ENCODE assay signal across 8 cellular contexts in the genomic region with DNA sequence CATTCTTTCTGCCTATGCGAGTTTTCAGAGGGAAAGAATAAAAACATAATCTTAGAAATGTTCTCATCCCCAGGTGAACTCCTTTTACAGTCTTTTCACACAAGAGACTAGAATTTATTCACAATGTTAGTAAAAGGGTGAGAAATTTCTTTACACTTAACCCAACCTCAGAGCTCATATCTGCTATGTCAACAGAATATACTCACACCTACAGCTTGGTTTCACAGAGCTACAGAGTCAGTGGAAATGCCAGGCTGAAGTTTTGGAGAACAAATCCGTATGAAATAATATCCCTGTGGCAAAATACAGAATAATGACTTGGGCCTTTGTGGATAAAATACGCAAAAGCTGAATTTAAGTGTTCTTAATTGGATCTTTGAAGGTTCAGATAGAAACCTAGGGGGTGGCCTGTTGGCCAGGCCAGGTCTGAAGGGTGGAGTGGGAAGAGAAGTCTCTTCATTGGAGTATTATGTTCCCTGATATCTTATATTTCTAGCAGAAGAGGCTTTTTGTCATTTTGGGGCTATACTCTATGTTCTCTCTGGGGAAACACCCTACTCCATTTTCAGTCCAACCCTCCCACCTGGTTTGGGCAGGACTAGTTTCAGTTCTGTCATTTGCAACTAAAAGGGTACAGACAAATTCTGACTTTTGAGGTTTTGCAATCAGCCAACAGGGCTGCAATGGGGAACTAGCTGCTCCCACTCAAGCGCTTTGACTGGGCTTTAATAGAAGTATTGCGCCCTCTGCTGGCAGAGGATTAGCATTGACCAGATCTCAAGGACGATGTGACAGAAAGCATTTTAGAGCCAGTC. TPM values are rescaled to one million over a fixed set of nuclear protein-coding genes. Genes with fewer than 3 reads are reported as not detected.
A peak's percentile ranks its signal among the peaks of the same experiment; 100 is the strongest.
DNase-seq lines count a peak whose midpoint lies in the region; ATAC-seq and TF ChIP-seq lines count a peak whose summit lies in the region.

No MANE protein-coding gene starts in this region.

- DNase-seq in NCI-H2029 (lab: John Stamatoyannopoulos, UW): peak; percentile 77
- DNase-seq in T-helper 2 cell: peak; percentile 42 to 92 (median 72)
- peak in 52 of 58 donors; percentile 27 to 87 (median 66) for DNase-seq in anterior cingulate cortex (lab: John Stamatoyannopoulos, UW)
- DNase-seq in hepatic stellate cell (ENCODE audit: low spot score): peak; percentile 54
- peak; percentile 10 for DNase-seq in smooth muscle cell (lab: John Stamatoyannopoulos, UW; ENCODE audit: unreplicated experiment)

- H3K4me2 ChIP-seq in smooth muscle cell: no peak overlapping the region

- no peaks in the 10 kb centered on the region for H4K20me1 ChIP-seq in smooth muscle cell (ENCODE audit: low read depth)

- 48% methylated on average over 6 of the region's 6 CpGs for WGBS in smooth muscle cell (ENCODE audit: low lambda C conversion rate)

- H3K27me3 ChIP-seq in smooth muscle cell (ENCODE audit: low read depth): no peaks in the 10 kb centered on the region

- peaks cover under 1% of the 10 kb centered on the region for H3K4me1 ChIP-seq in smooth muscle cell (ENCODE audit: low read depth)

- peak; percentile 98 for ATAC-seq in GM18508 (IDR thresholded peaks at IDR 0.05; ENCODE audit: insufficient read depth, unreplicated experiment)
- ATAC-seq in HG03025 (IDR thresholded peaks at IDR 0.05; ENCODE audit: low FRiP score, unreplicated experiment): peak; percentile 95

- no peak overlapping the region for H3K4me3 ChIP-seq in smooth muscle cell

- H3K36me3 ChIP-seq in smooth muscle cell (ENCODE audit: low read depth): no peaks in the 10 kb centered on the region

- no peak overlapping the region for H2AFZ ChIP-seq in smooth muscle cell (ENCODE audit: low read depth)

- H3K9ac ChIP-seq in smooth muscle cell (ENCODE audit: low read depth): no peak overlapping the region

- H3F3A ChIP-seq in smooth muscle cell (ENCODE audit: low read depth): no peaks in the 10 kb centered on the region

- H3K79me2 ChIP-seq in smooth muscle cell (ENCODE audit: low read depth): no peaks in the 10 kb centered on the region

- no peaks in the 10 kb centered on the region for H3K9me3 ChIP-seq in smooth muscle cell (replicated peaks; ENCODE audit: low read depth)

- H3K27ac ChIP-seq in 22Rv1: no peak overlapping the region
- H3K27ac ChIP-seq in smooth muscle cell (ENCODE audit: low read depth): no peak overlapping the region

- peak; percentile 90 for TF ChIP-seq CTCF in 22Rv1 (IDR thresholded peaks at IDR 0.05)
- TF ChIP-seq CTCF in smooth muscle cell (IDR thresholded peaks at IDR 0.05; ENCODE audit: borderline replicate concordance, insufficient read depth, poor library complexity, severe bottlenecking): peak; percentile 88

RNA-seq across cellular contexts. Expression of a gene that starts 25.7 kb away (rescaled TPM):
- total RNA-seq in smooth muscle cell: 0.81 and 1.5 TPM in 2 replicates
- 0.42 and 0.61 TPM in 2 replicates for polyA plus RNA-seq in smooth muscle cell

RNA-seq across cellular contexts. Expression of a gene that starts 26.0 kb away (rescaled TPM):
- 8.0 and 9.2 TPM in 2 replicates for total RNA-seq in smooth muscle cell
- polyA plus RNA-seq in smooth muscle cell: 2.6 and 3.4 TPM in 2 replicates

Comparison
In these comparisons a context has a peak if more than half of its experiments do, and no peak if none do; other contexts are left out.
1. DNase-seq: peak in every context shown above with its lines; median percentile 77 in NCI-H2029; 72 in T-helper 2 cell; 66 in anterior cingulate cortex; 54 in hepatic stellate cell; 10 in smooth muscle cell.